Comparison of ENCODE assay signal across 27 cellular contexts in genomic region chr11:59008942-59009341, GRCh38.
DNase-seq lines count a peak whose midpoint lies in the region; ATAC-seq, FAIRE-seq and TF ChIP-seq lines count a peak whose summit lies in the region.
"Had no signal": no experiment of that assay in that cellular context is flagged by ENCODE, and none has a peak within 500 bp of the region (broad histone marks: within the 10 kb centered on the region; RNA-seq: fewer than 3 reads in every experiment).

No MANE protein-coding gene starts in this region.

- POLR2A ChIA-PET in HepG2 (lab: Yijun Ruan, JAX) (no interaction called here), WTC11 (lab: Charles Lee) (no interaction called here)

- no peaks in the 10 kb centered on the region for H3K27me3 ChIP-seq in right lobe of liver
- peaks cover 0 to 4% of the 10 kb centered on the region in 2 experiments; a peak in 3 of 5 replicates for H3K27me3 ChIP-seq in HepG2 (ENCODE audit: control insufficient read depth in 1 of 2, insufficient read depth in 2 of 2, low read length in 2 of 2)
- H3K27me3 ChIP-seq in HAP-1 (ENCODE audit: low read depth): no peaks in the 10 kb centered on the region
- H3K27me3 ChIP-seq: SJCRH30 had no signal

- TF ChIP-seq POLR2A in right lobe of liver (IDR thresholded peaks at IDR 0.05) (no peak), HepG2 (IDR thresholded peaks at IDR 0.05; ENCODE audit: insufficient read depth in 1 of 2, low read depth in 2 of 2, low read length in 2 of 2) (no peak)

- H3K79me2 ChIP-seq in HepG2 (ENCODE audit: insufficient read depth, low read length): no peaks in the 10 kb centered on the region

- H3K4me2 ChIP-seq in HepG2 (ENCODE audit: low read depth, low read length): no peak overlapping the region
- H3K4me2 ChIP-seq: A549, KMS-11 had no signal

- no peaks in the 10 kb centered on the region for H3K9me3 ChIP-seq in right lobe of liver
- H3K9me3 ChIP-seq in HepG2 (ENCODE audit: low read length): no peaks in the 10 kb centered on the region
- no peaks in the 10 kb centered on the region for H3K9me3 ChIP-seq in HAP-1
- H3K9me3 ChIP-seq: A549, Caco-2, SJCRH30 had no signal

- H2AFZ ChIP-seq in HepG2 (ENCODE audit: low read length): no peak overlapping the region

- intact Hi-C loops in right lobe of liver (cut with DNase I) (no loop called here), HepG2 (cut with micrococcal nuclease; ENCODE audit: unreplicated experiment) (no loop called here)

- peak overlapping the region; percentile 3 for H3K4me3 Mint-ChIP-seq in memory B cell
- H3K4me3 Mint-ChIP-seq in WTC11: no peak overlapping the region
- H3K4me3 Mint-ChIP-seq: CD4-positive, alpha-beta memory T cell; HFFc6; T-cell had no signal

- no TSS peak for BruUV-seq in HepG2 (replicated peaks; lab: Mats Ljungman, UMichigan)

- H3K36me3 Mint-ChIP-seq in memory B cell (peaks cover 10% of the 10 kb centered on the region), WTC11 (no peaks in the 10 kb centered on the region)
- H3K36me3 Mint-ChIP-seq: CD4-positive, alpha-beta memory T cell; T-cell had no signal

- H3K9ac ChIP-seq in HepG2 (ENCODE audit: insufficient read depth, low read depth, low read length): no peak overlapping the region
- H3K9ac ChIP-seq: KMS-11 had no signal

- 0% methylated on average over 1 of the region's 1 CpG for WGBS in right lobe of liver (ENCODE audit: insufficient coverage, low coverage, low lambda C conversion rate, missing lambda C conversion rate)
- 0% methylated on average over 1 of the region's 1 CpG for WGBS in HepG2 (ENCODE audit: low lambda C conversion rate)

- no peak for TF ChIP-seq CTCF in right lobe of liver (IDR thresholded peaks at IDR 0.05)
- TF ChIP-seq CTCF in HepG2 (CRISPR knock-in tag; IDR thresholded peaks at IDR 0.05): no peak
- no peak for TF ChIP-seq CTCF in WTC11 (IDR thresholded peaks at IDR 0.05)

- in situ Hi-C loops in HepG2 (cut with HindIII; ENCODE audit: extremely low pct_ligation_motif_present, low pct_unique_long_range_greater_than_20kb): no loop called here
- in situ Hi-C loops in HAP-1 (cut with MboI; ENCODE audit: low sequenced_read_pairs): no loop called here

- no peaks in the 10 kb centered on the region for H3K27me3 Mint-ChIP-seq in memory B cell
- no peaks in the 10 kb centered on the region; the same call in 1 of the 2 replicates for H3K27me3 Mint-ChIP-seq in WTC11 (ENCODE audit: low read depth)

- H3K27ac Mint-ChIP-seq in memory B cell (peak overlapping the region; percentile 20), WTC11 (no peak overlapping the region)
- H3K27ac Mint-ChIP-seq: CD4-positive, alpha-beta memory T cell; HFFc6; T-cell had no signal

- H3K36me3 ChIP-seq in right lobe of liver: no peaks in the 10 kb centered on the region
- H3K36me3 ChIP-seq in HepG2 (replicated peaks in 1 of 2; ENCODE audit: control insufficient read depth in 1 of 2, insufficient read depth in 2 of 2, low read length in 2 of 2): no peaks in the 10 kb centered on the region
- H3K36me3 ChIP-seq in HAP-1 (replicated peaks): no peaks in the 10 kb centered on the region
- H3K36me3 ChIP-seq: SJCRH30 had no signal

- no peak for TF ChIP-seq EP300 in HepG2 (IDR thresholded peaks at IDR 0.05; ENCODE audit: low read depth in 2 of 2, low read length in 2 of 2)
- TF ChIP-seq EP300 in HepG2 (CRISPR knock-in tag; IDR thresholded peaks at IDR 0.05; ENCODE audit: borderline replicate concordance): no peak

- no peak overlapping the region for H3K4me3 ChIP-seq in right lobe of liver
- no peak overlapping the region for H3K4me3 ChIP-seq in HepG2 (replicated peaks in 1 of 3; ENCODE audit: insufficient read depth in 1 of 3, low read depth in 2 of 3, low read length in 3 of 3)
- no peak overlapping the region for H3K4me3 ChIP-seq in HAP-1
- H3K4me3 ChIP-seq: A549, SJCRH30 had no signal

- CTCF ChIA-PET in HepG2 (lab: Yijun Ruan, JAX; ENCODE audit: low intra/inter-chr PET ratio, low total read pairs): no interaction called here
- CTCF ChIA-PET in WTC11 (lab: Charles Lee): interaction anchor here (1.3 to 1.4 kb wide), 3 partner anchors 49 to 50 kb away, joined by 3 to 5 read pairs (median 5); no protein-coding TSS in a partner anchor

- H3K4me1 Mint-ChIP-seq in memory B cell (peaks cover 24% of the 10 kb centered on the region), WTC11 (peaks cover 23% of the 10 kb centered on the region)
- H3K4me1 Mint-ChIP-seq: CD4-positive, alpha-beta memory T cell had no signal

- peaks cover 0 to 46% (median 12%) of the 10 kb centered on the region in 4 donors for H3K4me1 ChIP-seq in right lobe of liver
- no peaks in the 10 kb centered on the region for H3K4me1 ChIP-seq in HepG2 (ENCODE audit: insufficient read depth, low read length)
- H3K4me1 ChIP-seq in HAP-1: no peaks in the 10 kb centered on the region
- H3K4me1 ChIP-seq: A549, SJCRH30 had no signal

- no peak for TF ChIP-seq RAD21 in HepG2 (CRISPR knock-in tag; IDR thresholded peaks at IDR 0.05)

- ATAC-seq in right lobe of liver (peak; percentile 13 to 38 (median 22)), HepG2 (no peak), memory B cell (ENCODE audit: low read depth) (no peak), WTC11 (no peak)
- ATAC-seq: A549, T-cell had no signal

- no peaks in the 10 kb centered on the region for H4K20me1 ChIP-seq in HepG2 (ENCODE audit: insufficient read depth, low read length)

- H3K27ac ChIP-seq in right lobe of liver (no peak overlapping the region), HepG2 (ENCODE audit: extremely low read length, insufficient read depth, low read length) (no peak overlapping the region)
- H3K27ac ChIP-seq: A549, KMS-11, SJCRH30 had no signal

- H3K9me3 Mint-ChIP-seq in memory B cell: no peaks in the 10 kb centered on the region
- peaks cover 2% of the 10 kb centered on the region for H3K9me3 Mint-ChIP-seq in WTC11
- H3K9me3 Mint-ChIP-seq: CD4-positive, alpha-beta memory T cell; HFFc6; T-cell had no signal

- FAIRE-seq in HepG2 (lab: Jason Lieb, UNC): no peak
- FAIRE-seq: A549, GM12891, HTR-8/SVneo, RCC 7860 had no signal

- DNase-seq in right lobe of liver: no peak
- DNase-seq in HepG2 (ENCODE audit: low spot score): no peak
- peak; percentile 58 for DNase-seq in NCI-H2196 (lab: John Stamatoyannopoulos, UW; ENCODE audit: unreplicated experiment)
- DNase-seq in memory B cell (ENCODE audit: low spot score in 2 of 2): no peak
- no peak for DNase-seq in HAP-1 (ENCODE audit: low spot score in 2 of 2)
- DNase-seq in WTC11 (ENCODE audit: low spot score): no peak
- no peak for DNase-seq in DMS153 (lab: John Stamatoyannopoulos, UW)
- DNase-seq: Caco-2; CD4-positive, alpha-beta memory T cell; DMS 273 treated with DMSO at 0.1 percent for 48 hours; DND-41; H7; HFFc6; IMR-90; NCI-H1417; NCI-H1694 treated with DMSO at 0.1 percent for 48 hours; NCI-H2107; NCI-H226; NCI-H510A treated with DMSO at 0.1 percent for 48 hours; NCI-H774; SJCRH30; T-cell had no signal

TF ChIP-seq in HepG2, 621 proteins besides CTCF, POLR2A, EP300 and RAD21 (continues in another document):
- TF ChIP-seq WIZ (CRISPR knock-in tag; IDR thresholded peaks at IDR 0.05): no peak
- no peak for TF ChIP-seq HNRNPH1 (optimal IDR thresholded peaks at IDR 0.05; ENCODE audit: low read depth, low read length)
- TF ChIP-seq SMARCE1 (IDR thresholded peaks at IDR 0.05; ENCODE audit: borderline replicate concordance): no peak
- no peak for TF ChIP-seq SIN3A (IDR thresholded peaks at IDR 0.05; ENCODE audit: borderline replicate concordance, low read depth, low read length)
- no peak for TF ChIP-seq SKIL (CRISPR knock-in tag; IDR thresholded peaks at IDR 0.05; ENCODE audit: borderline replicate concordance)
- no peak for TF ChIP-seq ZNF674 (CRISPR knock-in tag; IDR thresholded peaks at IDR 0.05; ENCODE audit: low read depth)
- TF ChIP-seq SIX1 (CRISPR knock-in tag; IDR thresholded peaks at IDR 0.05; ENCODE audit: borderline replicate concordance): no peak

TF ChIP-seq in WTC11, 78 proteins besides CTCF, POLR2A, EP300 and RAD21:
- TF ChIP-seq NR2C2 (CRISPR knock-in tag; IDR thresholded peaks at IDR 0.05) (no peak), CBFB (CRISPR knock-in tag; IDR thresholded peaks at IDR 0.05; ENCODE audit: low read depth) (no peak), USF1 (CRISPR knock-in tag; IDR thresholded peaks at IDR 0.05) (no peak), ZNF121 (CRISPR knock-in tag; IDR thresholded peaks at IDR 0.05) (no peak), ZNF671 (CRISPR knock-in tag; IDR thresholded peaks at IDR 0.05) (no peak), ZBTB21 (CRISPR knock-in tag; IDR thresholded peaks at IDR 0.05; ENCODE audit: borderline replicate concordance) (no peak), ZBTB43 (CRISPR knock-in tag; IDR thresholded peaks at IDR 0.05) (no peak), MLX (CRISPR knock-in tag; IDR thresholded peaks at IDR 0.05) (no peak), EMX1 (CRISPR knock-in tag; IDR thresholded peaks at IDR 0.05) (no peak), ELF4 (CRISPR knock-in tag; IDR thresholded peaks at IDR 0.05; ENCODE audit: low read depth) (no peak), ZNF416 (CRISPR knock-in tag; IDR thresholded peaks at IDR 0.05) (no peak)

Comparison
In these comparisons a context has a peak if more than half of its experiments do, and no peak if none do; other contexts are left out.
1. ATAC-seq: peak in right lobe of liver (4 of 4); none in HepG2 (single experiment), memory B cell (single experiment) and WTC11 (single experiment).